ENCODE assay signal across 31 cellular contexts in genomic region chr4:9983211-9983610, GRCh38. TPM values are rescaled to one million over a fixed set of nuclear protein-coding genes. Genes with fewer than 3 reads are reported as not detected.
"Had no signal": no experiment of that assay in that cellular context is flagged by ENCODE, and none has a peak within 500 bp of the region (broad histone marks: within the 10 kb centered on the region; RNA-seq: fewer than 3 reads in every experiment).

No MANE protein-coding gene starts in this region.

- H3K9me3 Mint-ChIP-seq: activated naive CD4-positive, alpha-beta T cell treated with anti-CD3 and anti-CD28 coated beads, Interleukin-2, amount 50 U/mL, for 24 hours had no signal

- H3K4me3 Mint-ChIP-seq: activated CD4-positive, alpha-beta memory T cell treated with anti-CD3 and anti-CD28 coated beads, Interleukin-2, amount 10 ng/mL, durations not matched to agents 7 days and 5 days; activated CD4-positive, alpha-beta T cell treated with anti-CD3 and anti-CD28 coated beads, Interleukin-2, amount 10 ng/mL, durations not matched to agents 7 days and 5 days; activated naive CD4-positive, alpha-beta T cell treated with anti-CD3 and anti-CD28 coated beads for 36 hours; activated naive CD4-positive, alpha-beta T cell treated with anti-CD3 and anti-CD28 coated beads, Interleukin-2, amount 50 U/mL, for 24 hours; activated naive CD8-positive, alpha-beta T cell treated with anti-CD3 and anti-CD28 coated beads for 36 hours; activated naive CD8-positive, alpha-beta T cell treated with anti-CD3 and anti-CD28 coated beads, Interleukin-2, amount 50 U/mL, for 24 hours; activated T-helper 1 cell treated with anti-CD3 and anti-CD28 coated beads, Interleukin-12 subunit alpha, Interleukin-12 subunit beta, Interleukin-2, Interleukin-4 antibody, amounts not matched to agents 30 ng/mL and 10 ng/mL and 1 ng/mL, durations not matched to agents 14 hours and 24 hours and 36 hours; effector memory CD8-positive, alpha-beta T cell; WTC11 had no signal

- H3K27me3 ChIP-seq: adrenal gland, body of pancreas, esophagus squamous epithelium, gastroesophageal sphincter had no signal

- H3K4me1 ChIP-seq: adrenal gland, gastroesophageal sphincter had no signal

- H3K4me1 Mint-ChIP-seq: activated CD4-positive, alpha-beta memory T cell treated with anti-CD3 and anti-CD28 coated beads, Interleukin-2, amount 10 ng/mL, durations not matched to agents 7 days and 5 days; activated CD4-positive, alpha-beta T cell treated with anti-CD3 and anti-CD28 coated beads, Interleukin-2, amount 10 ng/mL, durations not matched to agents 7 days and 5 days; activated naive CD4-positive, alpha-beta T cell treated with anti-CD3 and anti-CD28 coated beads, Interleukin-2, amount 50 U/mL, for 24 hours; activated naive CD8-positive, alpha-beta T cell treated with anti-CD3 and anti-CD28 coated beads for 36 hours; activated naive CD8-positive, alpha-beta T cell treated with anti-CD3 and anti-CD28 coated beads, Interleukin-2, amount 50 U/mL, for 24 hours had no signal

- H3K27me3 Mint-ChIP-seq: activated CD4-positive, alpha-beta memory T cell treated with anti-CD3 and anti-CD28 coated beads, Interleukin-2, amount 10 ng/mL, durations not matched to agents 7 days and 5 days; activated CD4-positive, alpha-beta T cell treated with anti-CD3 and anti-CD28 coated beads, Interleukin-2, amount 10 ng/mL, durations not matched to agents 7 days and 5 days; activated naive CD4-positive, alpha-beta T cell treated with anti-CD3 and anti-CD28 coated beads, Interleukin-2, amount 50 U/mL, for 24 hours; activated naive CD8-positive, alpha-beta T cell treated with anti-CD3 and anti-CD28 coated beads for 36 hours; activated naive CD8-positive, alpha-beta T cell treated with anti-CD3 and anti-CD28 coated beads, Interleukin-2, amount 50 U/mL, for 24 hours had no signal

- ATAC-seq: activated naive CD8-positive, alpha-beta T cell treated with anti-CD3 and anti-CD28 coated beads, Interleukin-2, amount 50 U/mL, for 24 hours; body of pancreas; effector memory CD8-positive, alpha-beta T cell; gastroesophageal sphincter; WTC11 had no signal

- H3K27ac ChIP-seq: adrenal gland, body of pancreas, esophagus squamous epithelium, gastroesophageal sphincter, VCaP had no signal

- DNase-seq: activated CD4-positive, alpha-beta memory T cell treated with anti-CD3 and anti-CD28 coated beads, Interleukin-2, amount 10 ng/mL, durations not matched to agents 7 days and 5 days; activated CD4-positive, alpha-beta T cell treated with anti-CD3 and anti-CD28 coated beads for 1 hour; activated CD4-positive, alpha-beta T cell treated with anti-CD3 and anti-CD28 coated beads for 4 hours; activated CD4-positive, alpha-beta T cell treated with anti-CD3 and anti-CD28 coated beads, Interleukin-2, amount 10 ng/mL, durations not matched to agents 7 days and 5 days; activated CD4-positive, alpha-beta T cell treated with anti-CD3 and anti-CD28 coated beads, Interleukin-2, amount 50 U/mL, for 4 hours; activated CD8-positive, alpha-beta memory T cell treated with anti-CD3 and anti-CD28 coated beads, Interleukin-2, amount 50 U/mL, for 4 hours; activated effector memory CD4-positive, alpha-beta T cell treated with anti-CD3 and anti-CD28 coated beads, Interleukin-2, amount 50 U/mL, for 16 hours; activated naive CD4-positive, alpha-beta T cell treated with anti-CD3 and anti-CD28 coated beads for 36 hours; activated naive CD8-positive, alpha-beta T cell treated with anti-CD3 and anti-CD28 coated beads for 36 hours; activated naive CD8-positive, alpha-beta T cell treated with anti-CD3 and anti-CD28 coated beads, Interleukin-2, amount 50 U/mL, for 24 hours; activated T-cell treated with anti-CD3 and anti-CD28 coated beads, Interleukin-2, amount 50 U/mL, for 1 hour; activated T-cell treated with anti-CD3 and anti-CD28 coated beads, Interleukin-2, amount 50 U/mL, for 48 hours; adrenal gland; amygdala; aorta; body of pancreas; caudate nucleus; cortex of kidney; dermis blood vessel endothelial cell; effector CD4-positive, alpha-beta T cell; effector memory CD8-positive, alpha-beta T cell; erythroblast; esophagus squamous epithelium; foreskin melanocyte; T-helper 2 cell had no signal

- H3K27ac Mint-ChIP-seq: activated CD4-positive, alpha-beta memory T cell treated with anti-CD3 and anti-CD28 coated beads, Interleukin-2, amount 10 ng/mL, durations not matched to agents 7 days and 5 days; activated CD4-positive, alpha-beta T cell treated with anti-CD3 and anti-CD28 coated beads, Interleukin-2, amount 10 ng/mL, durations not matched to agents 7 days and 5 days; activated naive CD4-positive, alpha-beta T cell treated with anti-CD3 and anti-CD28 coated beads for 36 hours; activated naive CD4-positive, alpha-beta T cell treated with anti-CD3 and anti-CD28 coated beads, Interleukin-2, amount 50 U/mL, for 24 hours; activated naive CD8-positive, alpha-beta T cell treated with anti-CD3 and anti-CD28 coated beads for 36 hours; activated naive CD8-positive, alpha-beta T cell treated with anti-CD3 and anti-CD28 coated beads, Interleukin-2, amount 50 U/mL, for 24 hours; activated T-helper 1 cell treated with anti-CD3 and anti-CD28 coated beads, Interleukin-12 subunit alpha, Interleukin-12 subunit beta, Interleukin-2, Interleukin-4 antibody, amounts not matched to agents 30 ng/mL and 10 ng/mL and 1 ng/mL, durations not matched to agents 14 hours and 24 hours and 36 hours; activated T-helper 2 cell treated with anti-CD3 and anti-CD28 coated beads, Interferon-gamma antibody, Interleukin-2, Interleukin-4, amounts not matched to agents 10 μg/mL and 5 μg/mL and 100 μg/mL, durations not matched to agents 14 hours and 24 hours and 36 hours; effector memory CD8-positive, alpha-beta T cell; WTC11 had no signal

- H3K9me3 ChIP-seq: adrenal gland, body of pancreas, esophagus squamous epithelium, gastroesophageal sphincter had no signal

- H3K4me3 ChIP-seq: adrenal gland, body of pancreas, esophagus squamous epithelium, gastroesophageal sphincter had no signal

RNA-seq across cellular contexts. Expression of gene SLC2A9, which starts 38.1 kb away (rescaled TPM):
- total RNA-seq: WTC11 had no signal
